Comparison of ENCODE assay signal across 8 cellular contexts in genomic region chr10:18627452-18628018, GRCh38. TPM values are rescaled to one million over a fixed set of nuclear protein-coding genes. Genes with fewer than 3 reads are reported as not detected.
DNase-seq lines count a peak whose midpoint lies in the region; ATAC-seq and TF ChIP-seq lines count a peak whose summit lies in the region.
"Not testable (repeated sequence)": the region's sequence is repeated elsewhere in the genome, so short reads cannot be mapped to it uniquely, and the experiment has no call there.

No MANE protein-coding gene starts in this region.

- peak overlapping the region; percentile 73 for H3K4me3 Mint-ChIP-seq in activated CD4-positive, alpha-beta T cell treated with anti-CD3 and anti-CD28 coated beads for 36 hours
- H3K4me3 Mint-ChIP-seq in naive thymus-derived CD4-positive, alpha-beta T cell: peak overlapping the region; percentile 86 to 92 (median 90)

- peaks cover 12% of the 10 kb centered on the region for H3K4me1 Mint-ChIP-seq in activated CD4-positive, alpha-beta T cell treated with anti-CD3 and anti-CD28 coated beads for 36 hours
- peaks cover 17 to 23% (median 17%) of the 10 kb centered on the region in 7 donors for H3K4me1 Mint-ChIP-seq in naive thymus-derived CD4-positive, alpha-beta T cell

- H3K9me3 Mint-ChIP-seq in activated CD4-positive, alpha-beta T cell treated with anti-CD3 and anti-CD28 coated beads for 36 hours (ENCODE audit: low read depth); naive thymus-derived CD4-positive, alpha-beta T cell: not testable (repeated sequence)

- H3K27me3 ChIP-seq in ascending aorta; naive thymus-derived CD4-positive, alpha-beta T cell (ENCODE audit: control insufficient read depth in 2 of 2, insufficient read depth in 2 of 2, low read length in 2 of 2): not testable (repeated sequence)

- not testable (repeated sequence) for H3K9me3 ChIP-seq in ascending aorta; naive thymus-derived CD4-positive, alpha-beta T cell (ENCODE audit: control insufficient read depth in 2 of 3, low read length in 3 of 3)

- POLR2A ChIA-PET in activated CD4-positive, alpha-beta T cell treated with anti-CD3 and anti-CD28 coated beads for 36 hours (lab: Charles Lee): not testable (repeated sequence)
- POLR2A ChIA-PET in naive thymus-derived CD4-positive, alpha-beta T cell (lab: Charles Lee): interaction anchor here (0.8 to 1.2 kb wide), 3 partner anchors 23 to 31 kb away, joined by 3 to 4 read pairs (median 3); partner anchors contain the start of gene ARL5B

- H3K4me3 ChIP-seq in AG09309 (ENCODE audit: control insufficient read depth, low read depth, low read length) (peak overlapping the region; percentile 61), ascending aorta (peak overlapping the region; percentile 53 to 70)
- peak overlapping the region; percentile 72 for H3K4me3 ChIP-seq in naive thymus-derived CD4-positive, alpha-beta T cell (ENCODE audit: low read length)

- peak; percentile 45 for ATAC-seq in HG02642 (IDR thresholded peaks at IDR 0.05; ENCODE audit: poor library complexity, unreplicated experiment)
- not testable (repeated sequence) for ATAC-seq in activated CD4-positive, alpha-beta T cell treated with anti-CD3 and anti-CD28 coated beads for 36 hours; naive thymus-derived CD4-positive, alpha-beta T cell

- peak overlapping the region; percentile 10 to 38 for H3K27ac ChIP-seq in ascending aorta
- H3K27ac ChIP-seq in naive thymus-derived CD4-positive, alpha-beta T cell (ENCODE audit: low read depth, low read length): peak overlapping the region; percentile 72

- not testable (repeated sequence) for H3K36me3 ChIP-seq in ascending aorta; naive thymus-derived CD4-positive, alpha-beta T cell (ENCODE audit: control insufficient read depth in 2 of 3, insufficient read depth in 3 of 3, low read length in 3 of 3)

- intact Hi-C loops in activated CD4-positive, alpha-beta T cell treated with anti-CD3 and anti-CD28 coated beads for 36 hours (cut with DNase I, micrococcal nuclease): loop anchor here (1.0 kb wide), 1 partner anchor 24 kb away; the partner anchor contains the start of gene NSUN6 (in 2 of the 2)
- intact Hi-C loops in ascending aorta (cut with DNase I): not testable (repeated sequence)
- intact Hi-C loops in naive thymus-derived CD4-positive, alpha-beta T cell (cut with micrococcal nuclease): loop anchor here (1.0 kb wide), 2 partner anchors 24 to 32 kb away; partner anchors contain the start of genes ARL5B (in 2 of the 2) and NSUN6 (in 2 of the 2)

- not testable (repeated sequence) for H3K4me1 ChIP-seq in ascending aorta; naive thymus-derived CD4-positive, alpha-beta T cell (ENCODE audit: control insufficient read depth in 2 of 2, insufficient read depth in 2 of 2, low read length in 2 of 2)

- H3K36me3 Mint-ChIP-seq in activated CD4-positive, alpha-beta T cell treated with anti-CD3 and anti-CD28 coated beads for 36 hours (ENCODE audit: low read depth): peaks cover 27% of the 10 kb centered on the region
- H3K36me3 Mint-ChIP-seq in naive thymus-derived CD4-positive, alpha-beta T cell: peaks cover 0 to 16% (median 9%) of the 10 kb centered on the region in 5 donors

- H3K27me3 Mint-ChIP-seq in activated CD4-positive, alpha-beta T cell treated with anti-CD3 and anti-CD28 coated beads for 36 hours; naive thymus-derived CD4-positive, alpha-beta T cell: not testable (repeated sequence)

- not testable (repeated sequence) for DNase-seq in AG09309 (ENCODE audit: low read depth)
- DNase-seq in NCI-H69 (lab: John Stamatoyannopoulos, UW) (peak; percentile 85), ascending aorta (ENCODE audit: low spot score in 2 of 2) (peak in 1 of 2 donors; percentile 77), glomerular visceral epithelial cell (ENCODE audit: extremely low spot score) (peak; percentile 72)
- peak; percentile 82 for DNase-seq in activated CD4-positive, alpha-beta T cell treated with anti-CD3 and anti-CD28 coated beads for 36 hours
- peak; percentile 34 to 85 (median 80) for DNase-seq in naive thymus-derived CD4-positive, alpha-beta T cell
- DNase-seq in stimulated activated CD4-positive, alpha-beta T cell treated with anti-CD3 and anti-CD28 coated beads, TNF-alpha, amount 100 ng/mL, for 1 hour (ENCODE audit: low read depth in 3 of 3, low spot score in 1 of 3): peak; percentile 24 to 54 (median 34)

- H3K27ac Mint-ChIP-seq in activated CD4-positive, alpha-beta T cell treated with anti-CD3 and anti-CD28 coated beads for 36 hours: peak overlapping the region; percentile 69
- H3K27ac Mint-ChIP-seq in naive thymus-derived CD4-positive, alpha-beta T cell: peak overlapping the region; percentile 81 to 97 (median 93)

- CTCF ChIA-PET in activated CD4-positive, alpha-beta T cell treated with anti-CD3 and anti-CD28 coated beads for 36 hours (lab: Charles Lee): interaction anchor here (2.3 kb wide), 1 partner anchor 21 kb away, joined by 5 read pairs; no protein-coding TSS in a partner anchor
- CTCF ChIA-PET in naive thymus-derived CD4-positive, alpha-beta T cell (lab: Charles Lee): interaction anchor here (1.1 kb wide), 1 partner anchor 39 kb away, joined by 3 read pairs; no protein-coding TSS in a partner anchor

- TF ChIP-seq CTCF in AG09309 (IDR thresholded peaks at IDR 0.05; ENCODE audit: control insufficient read depth, insufficient read depth, low read depth, low read length, missing control alignments); ascending aorta (IDR thresholded peaks at IDR 0.05): not testable (repeated sequence)

RNA-seq across cellular contexts. Expression of gene NSUN6, which starts 23.9 kb away (rescaled TPM):
- total RNA-seq in activated CD4-positive, alpha-beta T cell treated with anti-CD3 and anti-CD28 coated beads for 36 hours: 10 to 100 TPM; 15.7 to 16.0 TPM
- total RNA-seq in ascending aorta: 5.4 TPM
- 10 to 100 TPM; 19.6 to 51.8 (median 41.3) TPM for total RNA-seq in naive thymus-derived CD4-positive, alpha-beta T cell
- 10 to 100 TPM in 1 of 2 donors, 1 to 10 TPM in 1; 9.9 to 10.2 TPM for polyA plus RNA-seq in naive thymus-derived CD4-positive, alpha-beta T cell

RNA-seq across cellular contexts. Expression of gene ARL5B, which starts 31.7 kb away (rescaled TPM):
- 10 to 100 TPM; 11.3 to 12.0 TPM for total RNA-seq in activated CD4-positive, alpha-beta T cell treated with anti-CD3 and anti-CD28 coated beads for 36 hours
- total RNA-seq in ascending aorta: 8.3 TPM
- 10 to 100 TPM in 4 of 5 experiments, 1 to 10 TPM in 1; 9.7 to 15.8 (median 13.9) TPM for total RNA-seq in naive thymus-derived CD4-positive, alpha-beta T cell
- polyA plus RNA-seq in naive thymus-derived CD4-positive, alpha-beta T cell: under 1 TPM; 0.59 to 0.84 TPM
